1 cellular context compared by ENCODE assay signal in genomic region chr3:136250226-136250861, GRCh38.
A peak's percentile ranks its signal among the peaks of the same experiment; 100 is the strongest.
TF ChIP-seq lines count a peak whose summit lies in the region.

Gene PCCB, plus strand, starts transcription at chr3:136250340. Its CDS starts 36 bp downstream, at chr3:136250376.

TF ChIP-seq in GM12878, 131 proteins besides CTCF, POLR2A, EP300 and RAD21 (continued from another document):
- TF ChIP-seq MYB (IDR thresholded peaks at IDR 0.05; ENCODE audit: borderline replicate concordance, low read depth, low read length): no peak
- TF ChIP-seq ZNF207 (IDR thresholded peaks at IDR 0.05; ENCODE audit: borderline replicate concordance): peak; percentile 89; the same call in 1 of the 2 replicates
- TF ChIP-seq PRDM15 (CRISPR knock-in tag; IDR thresholded peaks at IDR 0.05): no peak
- TF ChIP-seq ZBTB33 (IDR thresholded peaks at IDR 0.05): no peak
- peak; percentile 98 for TF ChIP-seq YY1 (IDR thresholded peaks at IDR 0.05; ENCODE audit: low read depth, low read length)
- TF ChIP-seq JUND (IDR thresholded peaks at IDR 0.05; ENCODE audit: low read depth, low read length): no peak
- peak; percentile 50; the same call in 1 of the 3 replicates for TF ChIP-seq POU2F2 (IDR thresholded peaks at IDR 0.05; ENCODE audit: borderline replicate concordance, low read depth, low read length)
- no peak for TF ChIP-seq ZBED1 (IDR thresholded peaks at IDR 0.05; ENCODE audit: borderline replicate concordance)
- no peak for TF ChIP-seq SRF (IDR thresholded peaks at IDR 0.05; ENCODE audit: low read depth in 2 of 2, low read length in 2 of 2)
- TF ChIP-seq ATF3 (IDR thresholded peaks at IDR 0.05; ENCODE audit: borderline replicate concordance, extremely low read depth, low read depth, low read length): peak; percentile 37; the same call in 1 of the 2 replicates
- no peak for TF ChIP-seq HDAC6 (IDR thresholded peaks at IDR 0.05; ENCODE audit: unreplicated experiment)
- TF ChIP-seq NKRF (conservative IDR thresholded peaks at IDR 0.05): peak; percentile 82
- no peak for TF ChIP-seq SKIL (IDR thresholded peaks at IDR 0.05; ENCODE audit: low read depth, poor library complexity, severe bottlenecking)
- TF ChIP-seq HDAC2 (IDR thresholded peaks at IDR 0.05): 0 out of 2 replicates have a peak, but pooled peaks have one; percentile 14
- no peak for TF ChIP-seq ATF7 (IDR thresholded peaks at IDR 0.05; ENCODE audit: low read depth)
- peak; percentile 81; the same call in 1 of the 2 replicates for TF ChIP-seq CREB1 (IDR thresholded peaks at IDR 0.05; ENCODE audit: low read depth)
- TF ChIP-seq STAT1 (conservative IDR thresholded peaks at IDR 0.05): 0 out of 2 replicates have a peak, but pooled peaks have one; percentile 75
- TF ChIP-seq PML (IDR thresholded peaks at IDR 0.05; ENCODE audit: low read length): no peak
- TF ChIP-seq ETV6 (conservative IDR thresholded peaks at IDR 0.05 in 1 of 2, IDR thresholded peaks at IDR 0.05 in 1 of 2; ENCODE audit: borderline replicate concordance in 1 of 2, low read depth in 1 of 2): no peak
- peak; percentile 34; the same call in 1 of the 2 replicates for TF ChIP-seq SMARCA5 (IDR thresholded peaks at IDR 0.05)
- TF ChIP-seq SUPT20H (IDR thresholded peaks at IDR 0.05; ENCODE audit: borderline replicate concordance, control insufficient read depth, low read depth, low read length): no peak
- no peak for TF ChIP-seq RBBP5 (conservative IDR thresholded peaks at IDR 0.05)
- peak; percentile 90 for TF ChIP-seq TAF1 (IDR thresholded peaks at IDR 0.05; ENCODE audit: borderline replicate concordance, low read depth, low read length)
